Comparison of ENCODE assay signal across 19 cellular contexts in the genomic region with DNA sequence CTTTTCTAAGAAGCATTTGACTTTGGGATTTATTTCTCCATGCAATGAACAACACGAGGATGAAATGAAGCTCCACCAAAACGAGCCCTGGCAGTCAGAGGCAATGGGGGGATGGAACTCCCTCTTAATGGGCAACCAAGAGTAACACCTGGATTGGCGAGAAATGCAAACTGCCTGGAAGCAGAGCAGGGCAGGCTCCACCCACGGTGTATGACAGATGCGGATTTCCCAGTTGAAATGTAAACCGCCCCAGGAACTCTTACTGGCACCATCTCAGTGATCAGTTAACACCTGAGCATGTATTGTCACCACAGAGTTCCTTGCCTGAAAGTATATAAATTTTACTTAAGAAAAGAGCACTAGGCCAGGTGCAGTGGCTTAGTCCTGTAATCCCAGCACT. TPM values are rescaled to one million over a fixed set of nuclear protein-coding genes. Genes with fewer than 3 reads are reported as not detected.
DNase-seq lines count a peak whose midpoint lies in the region; ATAC-seq and TF ChIP-seq lines count a peak whose summit lies in the region.
"Had no signal": no experiment of that assay in that cellular context is flagged by ENCODE, and none has a peak within 500 bp of the region (broad histone marks: within the 10 kb centered on the region; RNA-seq: fewer than 3 reads in every experiment).

No MANE protein-coding gene starts in this region.

- ATAC-seq in esophagus mucosa (peak; percentile 32), GM21515 (IDR thresholded peaks at IDR 0.05; ENCODE audit: unreplicated experiment) (no peak)
- ATAC-seq: CD8-positive, alpha-beta T cell; GM12878 had no signal

- DNase-seq in NCI-H2171 treated with DMSO at 0.1 percent for 48 hours (lab: John Stamatoyannopoulos, UW), result peak; percentile 38
- DNase-seq in NCI-H2171 (lab: John Stamatoyannopoulos, UW), result no peak
- DNase-seq in COLO668 (lab: John Stamatoyannopoulos, UW; ENCODE audit: unreplicated experiment), result peak; percentile 2
- no peak for DNase-seq in coronary artery (ENCODE audit: low spot score)
- DNase-seq: CD4-positive, CD25-positive, alpha-beta regulatory T cell; CD8-positive, alpha-beta T cell; DMS 273 treated with DMSO at 0.1 percent for 48 hours; DMS79; EL; GDM1; GOT3; HFFc6 had no signal

- TF ChIP-seq CTCF in coronary artery (IDR thresholded peaks at IDR 0.05), result no peak

- no peak overlapping the region for H3K4me3 ChIP-seq in coronary artery
- H3K4me3 ChIP-seq: BLaER1, GM12878, HAP-1 had no signal

- no peak overlapping the region for H3K27ac ChIP-seq in coronary artery
- H3K27ac ChIP-seq: 22Rv1, BLaER1, C4-2B had no signal

RNA-seq across cellular contexts. Expression of gene AUTS2, which starts 47.3 kb away (rescaled TPM):
- total RNA-seq in esophagus mucosa, result 20.4 TPM

Comparison
In these comparisons a context has a peak if more than half of its experiments do, and no peak if none do; other contexts are left out.
1. DNase-seq: peak in NCI-H2171 treated with DMSO at 0.1 percent for 48 hours (single experiment) and COLO668 (single experiment); none in NCI-H2171 (single experiment) and coronary artery (single experiment).